8 cellular contexts compared by ENCODE assay signal in the genomic region with DNA sequence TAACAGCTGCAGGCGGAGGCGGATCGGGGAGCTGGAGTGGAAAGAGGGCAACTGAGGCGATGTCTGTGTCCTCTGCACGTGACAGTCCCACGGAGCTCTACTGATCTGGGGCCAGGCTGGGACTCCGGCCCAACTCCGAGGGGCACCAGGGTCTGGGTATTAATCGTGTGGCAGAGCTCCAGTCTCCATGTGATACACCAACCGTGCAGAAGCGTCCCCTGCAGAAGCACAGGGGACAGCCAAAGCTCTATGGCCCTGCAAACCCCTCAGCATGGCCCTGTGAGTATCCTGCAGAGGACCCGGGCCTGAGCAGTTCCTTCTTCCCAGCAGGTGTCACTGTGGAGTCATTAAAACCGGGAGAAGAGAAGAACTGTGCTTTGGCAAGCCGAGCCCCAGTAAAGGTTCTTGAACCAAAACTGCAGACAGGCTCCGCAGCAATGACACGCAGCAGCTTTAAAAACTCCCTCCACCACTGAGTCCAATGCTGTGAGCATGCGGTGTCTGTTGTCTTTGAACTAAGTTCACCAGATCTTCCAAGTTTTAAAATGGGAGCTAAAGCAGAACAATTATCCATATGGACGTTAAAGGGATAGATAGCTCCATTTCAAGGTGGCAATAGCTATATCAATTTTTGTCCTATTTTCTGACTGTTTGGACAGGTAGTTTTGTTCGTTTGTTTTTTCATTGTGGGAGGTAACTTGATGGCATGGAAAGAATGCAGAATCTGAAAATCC.
DNase-seq lines count a peak whose midpoint lies in the region; ATAC-seq and TF ChIP-seq lines count a peak whose summit lies in the region.

No MANE protein-coding gene starts in this region.

- TF ChIP-seq CTCF in glutamatergic neuron (IDR thresholded peaks at IDR 0.05; ENCODE audit: partially characterized antibody, unreplicated experiment) (peak; percentile 64), progenitor cell of endocrine pancreas (IDR thresholded peaks at IDR 0.05; ENCODE audit: unreplicated experiment) (peak; percentile 69)

- DNase-seq in 8988T: peak; percentile 17
- peak; percentile 15 for DNase-seq in GM04504 (ENCODE audit: low read depth)
- peak; percentile 10 to 41 for DNase-seq in NCI-H1930 (lab: John Stamatoyannopoulos, UW)
- peak; percentile 2 for DNase-seq in activated CD8-positive, alpha-beta memory T cell treated with anti-CD3 and anti-CD28 coated beads, Interleukin-2, amount 50 U/mL, for 24 hours (ENCODE audit: extremely low read depth)
- peak; percentile 77 for DNase-seq in glutamatergic neuron
- DNase-seq in progenitor cell of endocrine pancreas (ENCODE audit: low spot score, unreplicated experiment): peak; percentile 28

- H3K36me3 Mint-ChIP-seq in glutamatergic neuron (ENCODE audit: unreplicated experiment) (no peaks in the 10 kb centered on the region), progenitor cell of endocrine pancreas (ENCODE audit: insufficient read depth) (no peaks in the 10 kb centered on the region)

- no peak overlapping the region for H3K4me3 Mint-ChIP-seq in glutamatergic neuron (ENCODE audit: unreplicated experiment)
- no peak overlapping the region for H3K4me3 Mint-ChIP-seq in progenitor cell of endocrine pancreas (ENCODE audit: low read depth)

- no peak overlapping the region for H3K27ac Mint-ChIP-seq in glutamatergic neuron (ENCODE audit: unreplicated experiment)
- H3K27ac Mint-ChIP-seq in progenitor cell of endocrine pancreas: no peak overlapping the region

- H3K27me3 Mint-ChIP-seq in glutamatergic neuron (ENCODE audit: unreplicated experiment) (no peaks in the 10 kb centered on the region), progenitor cell of endocrine pancreas (no peaks in the 10 kb centered on the region)

- ATAC-seq in HG02610 (IDR thresholded peaks at IDR 0.05; ENCODE audit: unreplicated experiment): peak; percentile 81
- no peak for ATAC-seq in GM21723 (IDR thresholded peaks at IDR 0.05; ENCODE audit: unreplicated experiment)

- H3K9me3 Mint-ChIP-seq in glutamatergic neuron (ENCODE audit: unreplicated experiment): peaks cover 1% of the 10 kb centered on the region
- H3K9me3 Mint-ChIP-seq in progenitor cell of endocrine pancreas (ENCODE audit: low read depth): no peaks in the 10 kb centered on the region

- H3K4me1 Mint-ChIP-seq in glutamatergic neuron (ENCODE audit: low read depth, unreplicated experiment): peaks cover 4% of the 10 kb centered on the region
- peaks cover 4% of the 10 kb centered on the region for H3K4me1 Mint-ChIP-seq in progenitor cell of endocrine pancreas (ENCODE audit: low read depth)

Comparison
In these comparisons a context has a peak if more than half of its experiments do, and no peak if none do; other contexts are left out.
1. DNase-seq: peak in every context shown above with its lines; median percentile 77 in glutamatergic neuron; 28 in progenitor cell of endocrine pancreas; 26 in NCI-H1930; 17 in 8988T; 15 in GM04504; 2 in activated CD8-positive, alpha-beta memory T cell treated with anti-CD3 and anti-CD28 coated beads, Interleukin-2, amount 50 U/mL, for 24 hours.